ENCODE assay signal across 8 cellular contexts in genomic region chr16:68732068-68732680, GRCh38. TPM values are rescaled to one million over a fixed set of nuclear protein-coding genes. Genes with fewer than 3 reads are reported as not detected.
A peak's percentile ranks its signal among the peaks of the same experiment; 100 is the strongest.
DNase-seq lines count a peak whose midpoint lies in the region; ATAC-seq and TF ChIP-seq lines count a peak whose summit lies in the region.

No MANE protein-coding gene starts in this region.

- H3K27me3 Mint-ChIP-seq in CD14-positive monocyte (ENCODE audit: low read depth in 3 of 3), result peaks cover 29 to 49% (median 47%) of the 10 kb centered on the region in 3 donors
- H3K27me3 Mint-ChIP-seq in activated CD4-positive, alpha-beta T cell treated with anti-CD3 and anti-CD28 coated beads, Interleukin-2, amount 10 ng/mL, durations not matched to agents 24 days and 14 days, result peaks cover 29% of the 10 kb centered on the region

- no peak overlapping the region for H3K4me3 Mint-ChIP-seq in CD14-positive monocyte
- H3K4me3 Mint-ChIP-seq in activated CD4-positive, alpha-beta T cell treated with anti-CD3 and anti-CD28 coated beads, Interleukin-2, amount 10 ng/mL, durations not matched to agents 24 days and 14 days, result no peak overlapping the region

- peaks cover 0 to 4% of the 10 kb centered on the region in 2 donors for H3K4me1 ChIP-seq in right atrium auricular region

- H3K4me1 Mint-ChIP-seq in CD14-positive monocyte, result peaks cover 4% of the 10 kb centered on the region
- H3K4me1 Mint-ChIP-seq in activated CD4-positive, alpha-beta T cell treated with anti-CD3 and anti-CD28 coated beads, Interleukin-2, amount 10 ng/mL, durations not matched to agents 24 days and 14 days, result peaks cover 2% of the 10 kb centered on the region

- ATAC-seq in left cardiac atrium (peak; percentile 38 to 95), sciatic nerve (no peak)

- H3K36me3 ChIP-seq in right atrium auricular region, result no peaks in the 10 kb centered on the region

- no peak overlapping the region for H3K27ac Mint-ChIP-seq in CD14-positive monocyte
- H3K27ac Mint-ChIP-seq in activated CD4-positive, alpha-beta T cell treated with anti-CD3 and anti-CD28 coated beads, Interleukin-2, amount 10 ng/mL, durations not matched to agents 24 days and 14 days, result no peak overlapping the region

- TF ChIP-seq CTCF in right atrium auricular region (IDR thresholded peaks at IDR 0.05) (no peak), CD14-positive monocyte (IDR thresholded peaks at IDR 0.05) (no peak)

- DNase-seq in left cardiac atrium (peak; percentile 40), right atrium auricular region (ENCODE audit: low spot score) (no peak), RPMI8226 (peak; percentile 79), iPS-NIHi7 (ENCODE audit: extremely low spot score) (peak; percentile 83), sciatic nerve (ENCODE audit: low spot score) (no peak), CD14-positive monocyte (ENCODE audit: low spot score) (no peak), anterior cingulate cortex (lab: John Stamatoyannopoulos, UW) (no peak)
- DNase-seq in activated CD4-positive, alpha-beta T cell treated with anti-CD3 and anti-CD28 coated beads, Interleukin-2, amount 10 ng/mL, durations not matched to agents 24 days and 14 days, result no peak

- H3K27ac ChIP-seq in right atrium auricular region, result no peak overlapping the region

- peaks cover 7 to 8% of the 10 kb centered on the region in 2 donors for H3K27me3 ChIP-seq in right atrium auricular region

- H3K4me3 ChIP-seq in right atrium auricular region, result no peak overlapping the region

- peaks cover 2 to 3% of the 10 kb centered on the region in 2 donors for H3K36me3 Mint-ChIP-seq in CD14-positive monocyte
- H3K36me3 Mint-ChIP-seq in activated CD4-positive, alpha-beta T cell treated with anti-CD3 and anti-CD28 coated beads, Interleukin-2, amount 10 ng/mL, durations not matched to agents 24 days and 14 days (ENCODE audit: low read depth), result no peaks in the 10 kb centered on the region

- intact Hi-C loops in left cardiac atrium (cut with DNase I), result no loop called here
- intact Hi-C loops in sciatic nerve (cut with DNase I), result no loop called here
- intact Hi-C loops in CD14-positive monocyte (cut with micrococcal nuclease), result no loop called here
- intact Hi-C loops in activated CD4-positive, alpha-beta T cell treated with anti-CD3 and anti-CD28 coated beads, Interleukin-2, amount 10 ng/mL, durations not matched to agents 24 days and 14 days (cut with micrococcal nuclease), result no loop called here

- peaks cover 0 to 8% (median 5%) of the 10 kb centered on the region in 7 donors for H3K9me3 Mint-ChIP-seq in CD14-positive monocyte
- no peaks in the 10 kb centered on the region for H3K9me3 Mint-ChIP-seq in activated CD4-positive, alpha-beta T cell treated with anti-CD3 and anti-CD28 coated beads, Interleukin-2, amount 10 ng/mL, durations not matched to agents 24 days and 14 days

- H3K9me3 ChIP-seq in right atrium auricular region, result no peaks in the 10 kb centered on the region

RNA-seq across cellular contexts. Expression of gene CDH1, which starts 4.9 kb away (rescaled TPM):
- under 1 TPM; 0.03 to 0.16 TPM for total RNA-seq in left cardiac atrium
- 1 to 10 TPM in 1 of 2 donors, under 1 TPM in 1; 0.93 to 1.4 TPM for total RNA-seq in right atrium auricular region
- total RNA-seq in sciatic nerve, result 55.7 TPM
- polyA plus RNA-seq in CD14-positive monocyte, result under 1 TPM in 1 of 2 donors, not detected in 1; 0.13 TPM
- 1.4 and 1.5 TPM in 2 replicates for total RNA-seq in activated CD4-positive, alpha-beta T cell treated with anti-CD3 and anti-CD28 coated beads, Interleukin-2, amount 10 ng/mL, durations not matched to agents 24 days and 14 days

Comparison
In these comparisons a context has a peak if more than half of its experiments do, and no peak if none do; other contexts are left out.
1. DNase-seq: peak in left cardiac atrium (single experiment), RPMI8226 (single experiment) and iPS-NIHi7 (single experiment); none in right atrium auricular region (single experiment), sciatic nerve (single experiment), CD14-positive monocyte (single experiment), anterior cingulate cortex (0 of 58) and activated CD4-positive, alpha-beta T cell treated with anti-CD3 and anti-CD28 coated beads, Interleukin-2, amount 10 ng/mL, durations not matched to agents 24 days and 14 days (single experiment).
2. RNA of gene CDH1, which starts 4.9 kb away (total RNA-seq): 55.7 TPM in sciatic nerve (single experiment); 1.4 to 1.5 TPM in activated CD4-positive, alpha-beta T cell treated with anti-CD3 and anti-CD28 coated beads, Interleukin-2, amount 10 ng/mL, durations not matched to agents 24 days and 14 days, 0.93 to 1.4 TPM in right atrium auricular region and 0.03 to 0.16 TPM in left cardiac atrium; every median in the first group is over 10 times any median in the second.